Comparison of ENCODE assay signal across 8 cellular contexts in the genomic region with DNA sequence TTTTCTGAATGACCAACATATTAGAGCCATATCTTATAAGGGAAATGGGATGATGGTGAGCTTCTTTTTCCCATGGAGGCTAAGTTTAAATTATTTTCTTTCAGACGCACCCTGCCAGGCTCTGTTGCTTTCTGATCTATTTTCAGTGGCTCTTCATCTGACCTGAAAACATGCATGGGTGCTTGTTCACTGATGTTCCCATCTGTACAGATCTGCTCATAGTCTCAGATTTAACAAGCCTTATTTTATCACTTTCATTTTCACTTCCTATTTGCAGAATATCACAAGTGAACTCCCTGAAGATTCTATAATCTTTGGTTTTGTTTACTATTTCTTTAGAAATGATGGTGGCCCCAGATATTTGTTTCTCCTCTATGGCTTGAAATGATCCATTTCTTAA. TPM values are rescaled to one million over a fixed set of nuclear protein-coding genes. Genes with fewer than 3 reads are reported as not detected.
DNase-seq lines count a peak whose midpoint lies in the region; ATAC-seq, FAIRE-seq and TF ChIP-seq lines count a peak whose summit lies in the region.

No MANE protein-coding gene starts in this region.

- DNase-seq in activated CD4-positive, alpha-beta T cell treated with anti-CD3 and anti-CD28 coated beads, Interleukin-2, amount 10 ng/mL, durations not matched to agents 24 days and 14 days, result peak; percentile 66
- no peak for DNase-seq in activated CD4-positive, alpha-beta T cell treated with anti-CD3 and anti-CD28 coated beads for 4 hours
- peak; percentile 2 for DNase-seq in NB4 (ENCODE audit: low read depth)
- DNase-seq in pancreas, result no peak
- DNase-seq in SHP77 treated with DMSO at 0.1 percent for 48 hours (lab: John Stamatoyannopoulos, UW), result no peak
- no peak for DNase-seq in head of caudate nucleus
- DNase-seq in stimulated activated CD4-positive, alpha-beta T cell treated with anti-CD3 and anti-CD28 coated beads, Interleukin-2, amount 100 ng/mL, for 48 hours, result no peak

- peaks cover 19% of the 10 kb centered on the region for H3K4me1 Mint-ChIP-seq in activated CD4-positive, alpha-beta T cell treated with anti-CD3 and anti-CD28 coated beads, Interleukin-2, amount 10 ng/mL, durations not matched to agents 24 days and 14 days

- no peak for TF ChIP-seq POLR2A in NB4 (IDR thresholded peaks at IDR 0.05; ENCODE audit: extremely low read depth, insufficient read length)

- H3K9me3 Mint-ChIP-seq in activated CD4-positive, alpha-beta T cell treated with anti-CD3 and anti-CD28 coated beads, Interleukin-2, amount 10 ng/mL, durations not matched to agents 24 days and 14 days, result peaks cover 6% of the 10 kb centered on the region

- no peak overlapping the region for H3K4me3 ChIP-seq in NB4 (ENCODE audit: low read depth, low read length)
- H3K4me3 ChIP-seq in pancreas, result no peak overlapping the region

- intact Hi-C loops in activated CD4-positive, alpha-beta T cell treated with anti-CD3 and anti-CD28 coated beads, Interleukin-2, amount 10 ng/mL, durations not matched to agents 24 days and 14 days (cut with micrococcal nuclease), result loop anchor here (2.0 kb wide), 1 partner anchor 31 kb away; a partner anchor contains a TSS
- intact Hi-C loops in pancreas (cut with DNase I), result no loop called here
- intact Hi-C loops in head of caudate nucleus (cut with DNase I), result no loop called here

- H3K36me3 ChIP-seq in pancreas, result no peaks in the 10 kb centered on the region

- H3K27me3 Mint-ChIP-seq in activated CD4-positive, alpha-beta T cell treated with anti-CD3 and anti-CD28 coated beads, Interleukin-2, amount 10 ng/mL, durations not matched to agents 24 days and 14 days, result no peaks in the 10 kb centered on the region

- peak overlapping the region; percentile 7 for H3K27ac Mint-ChIP-seq in activated CD4-positive, alpha-beta T cell treated with anti-CD3 and anti-CD28 coated beads, Interleukin-2, amount 10 ng/mL, durations not matched to agents 24 days and 14 days

- H3K27me3 ChIP-seq in pancreas, result no peaks in the 10 kb centered on the region

- H3K9me3 ChIP-seq in pancreas, result no peaks in the 10 kb centered on the region

- H3K27ac ChIP-seq in pancreas, result no peak overlapping the region

- peak overlapping the region; percentile 46 for H3K4me3 Mint-ChIP-seq in activated CD4-positive, alpha-beta T cell treated with anti-CD3 and anti-CD28 coated beads, Interleukin-2, amount 10 ng/mL, durations not matched to agents 24 days and 14 days

- H3K36me3 Mint-ChIP-seq in activated CD4-positive, alpha-beta T cell treated with anti-CD3 and anti-CD28 coated beads, Interleukin-2, amount 10 ng/mL, durations not matched to agents 24 days and 14 days (ENCODE audit: low read depth), result no peaks in the 10 kb centered on the region

- no peaks in the 10 kb centered on the region for H3K4me1 ChIP-seq in pancreas

- FAIRE-seq in pancreas (lab: Jason Lieb, UNC), result peak; percentile 43

- 86% methylated on average over 1 of the region's 1 CpG for WGBS in pancreas, 2 donors

- peak; percentile 100 for ATAC-seq in HG02678 (IDR thresholded peaks at IDR 0.05; ENCODE audit: unreplicated experiment)
- no peak for ATAC-seq in pancreas

- TF ChIP-seq CTCF in NB4 (IDR thresholded peaks at IDR 0.05; ENCODE audit: low read depth, low read length) (no peak), pancreas (IDR thresholded peaks at IDR 0.05) (no peak)

RNA-seq across cellular contexts. Expression of a gene that starts 31.1 kb away (rescaled TPM):
- 33.2 and 34.6 TPM in 2 replicates for total RNA-seq in activated CD4-positive, alpha-beta T cell treated with anti-CD3 and anti-CD28 coated beads, Interleukin-2, amount 10 ng/mL, durations not matched to agents 24 days and 14 days
- total RNA-seq in pancreas, result 10 to 100 TPM; 25.7 to 34.4 (median 30.4) TPM
- polyA plus RNA-seq in pancreas, result 10 to 100 TPM; 16.4 to 20.7 TPM

Comparison
In these comparisons a context has a peak if more than half of its experiments do, and no peak if none do; other contexts are left out.
1. DNase-seq: peak in activated CD4-positive, alpha-beta T cell treated with anti-CD3 and anti-CD28 coated beads, Interleukin-2, amount 10 ng/mL, durations not matched to agents 24 days and 14 days (single experiment) and NB4 (single experiment); none in activated CD4-positive, alpha-beta T cell treated with anti-CD3 and anti-CD28 coated beads for 4 hours (0 of 2), pancreas (0 of 6), SHP77 treated with DMSO at 0.1 percent for 48 hours (single experiment), head of caudate nucleus (0 of 42) and stimulated activated CD4-positive, alpha-beta T cell treated with anti-CD3 and anti-CD28 coated beads, Interleukin-2, amount 100 ng/mL, for 48 hours (0 of 2).